25 cellular contexts compared by ENCODE assay signal in the genomic region with DNA sequence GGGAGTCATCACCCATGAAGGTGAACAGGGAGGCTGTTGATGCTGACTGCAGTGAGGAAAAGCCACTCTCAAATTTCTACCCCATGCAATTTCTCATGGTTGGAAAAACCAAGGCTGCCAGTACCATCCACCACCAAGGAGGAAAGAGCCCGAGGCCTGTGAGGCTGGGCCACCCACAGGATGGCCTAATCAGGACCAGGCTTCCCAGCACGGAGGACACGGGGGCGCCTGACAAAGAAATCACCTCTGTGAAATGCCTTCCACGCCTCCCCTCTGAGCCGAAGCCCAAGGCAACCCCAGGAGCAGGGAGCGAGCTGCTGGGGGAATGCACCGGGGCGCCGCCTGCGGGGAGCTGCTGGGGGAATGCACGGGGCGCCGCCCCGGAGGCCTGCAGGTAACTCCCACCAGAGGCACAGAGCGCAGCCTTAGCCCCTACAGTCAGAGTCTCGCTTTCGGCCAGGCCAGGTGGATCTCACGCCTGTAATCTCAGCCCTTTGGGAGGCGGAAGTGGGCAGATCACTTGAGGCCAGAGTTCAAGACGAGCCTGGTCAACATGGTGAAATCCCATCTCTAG. TPM values are rescaled to one million over a fixed set of nuclear protein-coding genes. Genes with fewer than 3 reads are reported as not detected.
"Had no signal": no experiment of that assay in that cellular context is flagged by ENCODE, and none has a peak within 500 bp of the region (broad histone marks: within the 10 kb centered on the region; RNA-seq: fewer than 3 reads in every experiment).

No MANE protein-coding gene starts in this region.

- H3K4me3 ChIP-seq: colonic mucosa, hepatocyte, left ventricle myocardium inferior, lower lobe of right lung, psoas muscle, right lobe of liver, spleen, tibial artery, upper lobe of left lung, uterus had no signal

- H3K4me1 ChIP-seq: colonic mucosa, foreskin keratinocyte, left ventricle myocardium inferior, lower lobe of right lung, parathyroid adenoma, psoas muscle, right lobe of liver, spleen, tibial artery, uterus had no signal

- H3K36me3 ChIP-seq: colonic mucosa, left ventricle myocardium inferior, lower lobe of right lung, right lobe of liver, spleen, tibial artery, upper lobe of left lung, uterus had no signal

- H3K27ac ChIP-seq: colonic mucosa, foreskin keratinocyte, hepatocyte, left ventricle myocardium inferior, lower lobe of right lung, parathyroid adenoma, psoas muscle, right lobe of liver, spleen, tibial artery, upper lobe of left lung, uterus had no signal

- H3K27me3 ChIP-seq: colonic mucosa, right lobe of liver, upper lobe of left lung, uterus had no signal

- H3K9me3 ChIP-seq: colonic mucosa, lower lobe of right lung, psoas muscle, right lobe of liver, upper lobe of left lung, uterus had no signal

- H3K27ac Mint-ChIP-seq: natural killer cell treated with Interleukin-12 subunit alpha and Interleukin-12 subunit beta and Interleukin-15 and Interleukin-18, amount 100 ng/mL, for 72 hours; stimulated activated memory B cell treated with anti-CD40 and anti-IgM and Interleukin-4, amounts not matched to agents 10 μg/mL and 1 μg/mL and 100 μg/mL, for 72 hours; stimulated activated naive CD8-positive, alpha-beta T cell treated with anti-CD3 and anti-CD28 coated beads, Interleukin-15, Interleukin-2, amounts not matched to agents 100 ng/mL and 50 ng/mL, for 24 hours had no signal

- H3K36me3 Mint-ChIP-seq: stimulated activated memory B cell treated with anti-CD40 and anti-IgM and Interleukin-4, amounts not matched to agents 10 μg/mL and 1 μg/mL and 100 μg/mL, for 72 hours had no signal

- DNase-seq: colonic mucosa; dermis blood vessel endothelial cell; erythroblast; foreskin keratinocyte; islet precursor cell; left ventricle myocardium inferior; lower lobe of right lung; mesenchymal stem cell; midbrain; psoas muscle; retina; spleen; stimulated activated CD4-positive, alpha-beta T cell treated with anti-CD3 and anti-CD28 coated beads, Interleukin-15, amount 100 ng/mL, for 24 hours; stimulated activated CD4-positive, alpha-beta T cell treated with anti-CD3 and anti-CD28 coated beads, Interleukin-1b, Interleukin-23, amount 100 ng/mL, for 48 hours; stimulated activated CD4-positive, alpha-beta T cell treated with anti-CD3 and anti-CD28 coated beads, Interleukin-4, amount 100 ng/mL, for 24 hours; tibial artery; upper lobe of left lung; uterus had no signal

- H3K9me3 Mint-ChIP-seq: natural killer cell treated with Interleukin-12 subunit alpha and Interleukin-12 subunit beta and Interleukin-15 and Interleukin-18, amount 100 ng/mL, for 72 hours had no signal

- H3K4me3 Mint-ChIP-seq: natural killer cell treated with Interleukin-12 subunit alpha and Interleukin-12 subunit beta and Interleukin-15 and Interleukin-18, amount 100 ng/mL, for 72 hours; stimulated activated memory B cell treated with anti-CD40 and anti-IgM and Interleukin-4, amounts not matched to agents 10 μg/mL and 1 μg/mL and 100 μg/mL, for 72 hours; stimulated activated naive CD8-positive, alpha-beta T cell treated with anti-CD3 and anti-CD28 coated beads, Interleukin-15, Interleukin-2, amounts not matched to agents 100 ng/mL and 50 ng/mL, for 24 hours had no signal

- H3K4me1 Mint-ChIP-seq: stimulated activated memory B cell treated with anti-CD40 and anti-IgM and Interleukin-4, amounts not matched to agents 10 μg/mL and 1 μg/mL and 100 μg/mL, for 72 hours had no signal

- ATAC-seq: foreskin keratinocyte; lower lobe of right lung; natural killer cell treated with Interleukin-12 subunit alpha and Interleukin-12 subunit beta and Interleukin-15 and Interleukin-18, amount 100 ng/mL, for 72 hours; psoas muscle; right lobe of liver; stimulated activated memory B cell treated with anti-CD40 and anti-IgM and Interleukin-4, amounts not matched to agents 10 μg/mL and 1 μg/mL and 100 μg/mL, for 72 hours had no signal

RNA-seq across cellular contexts. Expression of a gene that starts 26.9 kb away (rescaled TPM):
- total RNA-seq: dermis blood vessel endothelial cell; endothelial cell of umbilical vein; natural killer cell treated with Interleukin-12 subunit alpha and Interleukin-12 subunit beta and Interleukin-15 and Interleukin-18, amount 100 ng/mL, for 72 hours; spleen; uterus had no signal
